Comparison of ENCODE assay signal across 21 cellular contexts in genomic region chrX:154648931-154649863, GRCh38. TPM values are rescaled to one million over a fixed set of nuclear protein-coding genes. Genes with fewer than 3 reads are reported as not detected.
DNase-seq lines count a peak whose midpoint lies in the region; ATAC-seq and TF ChIP-seq lines count a peak whose summit lies in the region.
"Had no signal": no experiment of that assay in that cellular context is flagged by ENCODE, and none has a peak within 500 bp of the region (broad histone marks: within the 10 kb centered on the region; RNA-seq: fewer than 3 reads in every experiment).

No MANE protein-coding gene starts in this region.

- H3K4me3 ChIP-seq in BLaER1 treated with 17β-estradiol and CSF1 and Interleukin-3, amounts not matched to agents 10 nM and 100 nM, result no peak overlapping the region
- H3K4me3 ChIP-seq in neuronal stem cell (ENCODE audit: low read length in 2 of 2) (no peak overlapping the region), left lung (no peak overlapping the region)
- H3K4me3 ChIP-seq: PC-9 had no signal

- no peak overlapping the region for H2BK15ac ChIP-seq in neuronal stem cell (ENCODE audit: low read length)

- H4K8ac ChIP-seq in neuronal stem cell (ENCODE audit: low read depth, low read length), result no peak overlapping the region

- ATAC-seq in activated CD8-positive, alpha-beta T cell treated with anti-CD3 and anti-CD28 coated beads, Interleukin-2, amount 10 ng/mL, durations not matched to agents 7 days and 5 days, result no peak
- no peak for ATAC-seq in left lung
- no peak for ATAC-seq in HG02852 (IDR thresholded peaks at IDR 0.05; ENCODE audit: unreplicated experiment)

- no peaks in the 10 kb centered on the region for H3K79me1 ChIP-seq in neuronal stem cell (ENCODE audit: low read depth, low read length)

- peaks cover 0 to 6% (median under 1%) of the 10 kb centered on the region in 11 experiments; a peak in 10 of 22 replicates for H3K9me3 ChIP-seq in BLaER1 treated with 17β-estradiol and CSF1 and Interleukin-3, amounts not matched to agents 10 nM and 100 nM (replicated peaks in 1 of 11)
- H3K9me3 ChIP-seq in neuronal stem cell (replicated peaks in 1 of 2; ENCODE audit: control insufficient read depth in 2 of 2, insufficient read depth in 1 of 2, low read depth in 1 of 2, low read length in 2 of 2) (no peaks in the 10 kb centered on the region), left lung (no peaks in the 10 kb centered on the region)

- H3K9ac ChIP-seq in BLaER1 treated with 17β-estradiol and CSF1 and Interleukin-3, amounts not matched to agents 10 nM and 100 nM, result peak overlapping the region in 7 of 11 experiments; percentile 1 to 51 (median 22); a peak in 7 of 22 replicates
- no peak overlapping the region for H3K9ac ChIP-seq in neuronal stem cell (ENCODE audit: low read depth, low read length, poor library complexity)

- intact Hi-C loops in left lung (cut with DNase I), result no loop called here

- no peak overlapping the region for H2BK120ac ChIP-seq in neuronal stem cell (ENCODE audit: low read depth, low read length)

- no peaks in the 10 kb centered on the region for H3K36me3 Mint-ChIP-seq in activated CD8-positive, alpha-beta T cell treated with anti-CD3 and anti-CD28 coated beads, Interleukin-2, amount 10 ng/mL, durations not matched to agents 7 days and 5 days (ENCODE audit: low read depth)
- H3K36me3 Mint-ChIP-seq: CD8-positive, alpha-beta memory T cell had no signal

- H4K91ac ChIP-seq in neuronal stem cell (ENCODE audit: low read depth, low read length, poor library complexity), result no peak overlapping the region

- WGBS in neuronal stem cell (ENCODE audit: extremely low coverage in 2 of 2, insufficient read length in 2 of 2, insufficient replicate concordance in 1 of 2), 2 donors, result no CpG with 5 or more reads among the region's 29 CpGs

- H3K4me1 ChIP-seq in BLaER1 treated with 17β-estradiol and CSF1 and Interleukin-3, amounts not matched to agents 10 nM and 100 nM, result peaks cover 16 to 20% (median 18%) of the 10 kb centered on the region in 10 experiments
- H3K4me1 ChIP-seq in neuronal stem cell (ENCODE audit: control insufficient read depth in 2 of 2, insufficient read depth in 1 of 2, low read depth in 1 of 2, low read length in 2 of 2), result peaks cover 0 to 2% of the 10 kb centered on the region in 2 donors
- no peaks in the 10 kb centered on the region for H3K4me1 ChIP-seq in left lung

- H2AFZ ChIP-seq in neuronal stem cell (ENCODE audit: low read length), result no peak overlapping the region
- H2AFZ ChIP-seq: PC-9 had no signal

- H2BK5ac ChIP-seq in neuronal stem cell (ENCODE audit: low read length), result no peak overlapping the region

- H3K27me3 ChIP-seq in BLaER1 treated with 17β-estradiol and CSF1 and Interleukin-3, amounts not matched to agents 10 nM and 100 nM, result peaks cover 4 to 29% (median 15%) of the 10 kb centered on the region in 11 experiments; a peak in 16 of 22 replicates
- H3K27me3 ChIP-seq in neuronal stem cell (ENCODE audit: control insufficient read depth in 3 of 3, insufficient read depth in 3 of 3, low read depth in 1 of 3, low read length in 3 of 3), result peaks cover 0 to 8% (median 0%) of the 10 kb centered on the region in 3 experiments
- H3K27me3 ChIP-seq in left lung, result no peaks in the 10 kb centered on the region

- no peak overlapping the region for H3K23ac ChIP-seq in neuronal stem cell (ENCODE audit: low read depth, low read length, poor library complexity)

- no peaks in the 10 kb centered on the region for H3K4me1 Mint-ChIP-seq in activated CD8-positive, alpha-beta T cell treated with anti-CD3 and anti-CD28 coated beads, Interleukin-2, amount 10 ng/mL, durations not matched to agents 7 days and 5 days (ENCODE audit: low read depth)
- H3K4me1 Mint-ChIP-seq: CD8-positive, alpha-beta memory T cell had no signal

- H3K4ac ChIP-seq in neuronal stem cell (ENCODE audit: low read length), result no peak overlapping the region

- no peaks in the 10 kb centered on the region for H3K36me3 ChIP-seq in BLaER1 treated with 17β-estradiol and CSF1 and Interleukin-3, amounts not matched to agents 10 nM and 100 nM
- H3K36me3 ChIP-seq in neuronal stem cell (replicated peaks in 1 of 2; ENCODE audit: control insufficient read depth in 2 of 2, insufficient read depth in 2 of 2, low read length in 2 of 2) (no peaks in the 10 kb centered on the region), left lung (no peaks in the 10 kb centered on the region)

- H3K27ac Mint-ChIP-seq in activated CD8-positive, alpha-beta T cell treated with anti-CD3 and anti-CD28 coated beads, Interleukin-2, amount 10 ng/mL, durations not matched to agents 7 days and 5 days, result no peak overlapping the region
- H3K27ac Mint-ChIP-seq: CD8-positive, alpha-beta memory T cell; H9 had no signal

- POLR2A ChIA-PET in activated CD8-positive, alpha-beta T cell treated with anti-CD3 and anti-CD28 coated beads, Interleukin-2, amount 10 ng/mL, durations not matched to agents 7 days and 5 days (lab: Charles Lee), result no interaction called here

- H2AK5ac ChIP-seq in neuronal stem cell (ENCODE audit: low read depth, low read length), result no peak overlapping the region

- CTCF ChIA-PET in activated CD8-positive, alpha-beta T cell treated with anti-CD3 and anti-CD28 coated beads, Interleukin-2, amount 10 ng/mL, durations not matched to agents 7 days and 5 days (lab: Charles Lee), result no interaction called here

- no peak for TF ChIP-seq CTCF in left lung (IDR thresholded peaks at IDR 0.05)

- H3K9me3 Mint-ChIP-seq in activated CD8-positive, alpha-beta T cell treated with anti-CD3 and anti-CD28 coated beads, Interleukin-2, amount 10 ng/mL, durations not matched to agents 7 days and 5 days (ENCODE audit: insufficient read depth), result no peaks in the 10 kb centered on the region
- H3K9me3 Mint-ChIP-seq: CD8-positive, alpha-beta memory T cell had no signal

- H4K20me1 ChIP-seq in BLaER1 treated with 17β-estradiol and CSF1 and Interleukin-3, amounts not matched to agents 10 nM and 100 nM, result no peaks in the 10 kb centered on the region

- no peak overlapping the region for H3K4me3 Mint-ChIP-seq in activated CD8-positive, alpha-beta T cell treated with anti-CD3 and anti-CD28 coated beads, Interleukin-2, amount 10 ng/mL, durations not matched to agents 7 days and 5 days
- H3K4me3 Mint-ChIP-seq: CD8-positive, alpha-beta memory T cell; H9 had no signal

- peak overlapping the region in 2 of 11 experiments; percentile 43 to 50; a peak in 5 of 22 replicates for H3K27ac ChIP-seq in BLaER1 treated with 17β-estradiol and CSF1 and Interleukin-3, amounts not matched to agents 10 nM and 100 nM
- H3K27ac ChIP-seq in neuronal stem cell (replicated peaks; ENCODE audit: low read length) (no peak overlapping the region), left lung (no peak overlapping the region)
- H3K27ac ChIP-seq: PC-9 had no signal

- DNase-seq in NCI-H2171 (lab: John Stamatoyannopoulos, UW), result peak; percentile 7
- peak; percentile 2 for DNase-seq in dermis blood vessel endothelial cell
- no peak for DNase-seq in neuronal stem cell (ENCODE audit: low spot score)
- no peak for DNase-seq in activated CD8-positive, alpha-beta T cell treated with anti-CD3 and anti-CD28 coated beads, Interleukin-2, amount 10 ng/mL, durations not matched to agents 7 days and 5 days
- DNase-seq in left lung, result no peak
- no peak for DNase-seq in stimulated activated CD4-positive, alpha-beta T cell treated with anti-CD3 and anti-CD28 coated beads, Interleukin-4, amount 100 ng/mL, for 1 hour
- DNase-seq: CD8-positive, alpha-beta memory T cell; H9; IMR-90; Kasumi-1; NCI-H1105; NCI-H1694; NCI-H446; PC-9 had no signal

- H3K4me2 ChIP-seq in BLaER1 treated with 17β-estradiol and CSF1 and Interleukin-3, amounts not matched to agents 10 nM and 100 nM, result peak overlapping the region; percentile 48 to 79 (median 69)
- no peak overlapping the region for H3K4me2 ChIP-seq in neuronal stem cell (ENCODE audit: insufficient read depth, low read length, poor library complexity, severe bottlenecking)
- H3K4me2 ChIP-seq: PC-9 had no signal

- H3K27me3 Mint-ChIP-seq in activated CD8-positive, alpha-beta T cell treated with anti-CD3 and anti-CD28 coated beads, Interleukin-2, amount 10 ng/mL, durations not matched to agents 7 days and 5 days (ENCODE audit: low read depth), result no peaks in the 10 kb centered on the region

- no peak overlapping the region for H3K14ac ChIP-seq in neuronal stem cell (ENCODE audit: low read length)

- peak overlapping the region; percentile 41 for H2BK12ac ChIP-seq in neuronal stem cell (ENCODE audit: low read length)

- H3K18ac ChIP-seq in neuronal stem cell (ENCODE audit: low read length), result peak overlapping the region; percentile 57

RNA-seq across cellular contexts. Expression of gene CTAG2, which starts 4.2 kb away (rescaled TPM):
- total RNA-seq in dermis blood vessel endothelial cell (not detected in 2 replicates), left lung (not detected)
- not detected for polyA plus RNA-seq in neuronal stem cell (2013, experiment 1 of 2)
- polyA plus RNA-seq in neuronal stem cell (2013, experiment 2 of 2), result not detected
- total RNA-seq in activated CD8-positive, alpha-beta T cell treated with anti-CD3 and anti-CD28 coated beads, Interleukin-2, amount 10 ng/mL, durations not matched to agents 7 days and 5 days, result not detected
- total RNA-seq: A172, H9, HT-29, PC-9 had no signal
- polyA plus RNA-seq: BJ; CD8-positive, alpha-beta memory T cell had no signal

RNA-seq across cellular contexts. Expression of gene CTAG1B, which starts 30.1 kb away (rescaled TPM):
- total RNA-seq in dermis blood vessel endothelial cell (not detected in 2 replicates), left lung (not detected)
- polyA plus RNA-seq in neuronal stem cell (2013, experiment 1 of 2), result not detected
- polyA plus RNA-seq in neuronal stem cell (2013, experiment 2 of 2), result not detected
- total RNA-seq in activated CD8-positive, alpha-beta T cell treated with anti-CD3 and anti-CD28 coated beads, Interleukin-2, amount 10 ng/mL, durations not matched to agents 7 days and 5 days, result not detected
- total RNA-seq: A172; CD8-positive, alpha-beta memory T cell; Daoy; H9; HT-29; IMR-90; PC-9; SK-MEL-5 had no signal
- polyA plus RNA-seq: BJ; CD8-positive, alpha-beta memory T cell; IMR-90 had no signal

Comparison
In these comparisons a context has a peak if more than half of its experiments do, and no peak if none do; other contexts are left out.
1. DNase-seq: peak in NCI-H2171 (single experiment) and dermis blood vessel endothelial cell (single experiment); none in neuronal stem cell (single experiment), activated CD8-positive, alpha-beta T cell treated with anti-CD3 and anti-CD28 coated beads, Interleukin-2, amount 10 ng/mL, durations not matched to agents 7 days and 5 days (single experiment), left lung (0 of 2) and stimulated activated CD4-positive, alpha-beta T cell treated with anti-CD3 and anti-CD28 coated beads, Interleukin-4, amount 100 ng/mL, for 1 hour (single experiment).